In genomic region chr15:35673093-35673573, GRCh38 we compare ENCODE assay signal across 8 cellular contexts.
DNase-seq lines count a peak whose midpoint lies in the region; ATAC-seq lines count a peak whose summit lies in the region.

No MANE protein-coding gene starts in this region.

- H3K4me3 ChIP-seq in endocrine pancreas (ENCODE audit: control insufficient read depth, insufficient read depth, low read length): peak overlapping the region; percentile 58

- ATAC-seq in GM19328 (IDR thresholded peaks at IDR 0.05; ENCODE audit: unreplicated experiment): peak; percentile 59
- peak; percentile 72 for ATAC-seq in HG03354 (IDR thresholded peaks at IDR 0.05; ENCODE audit: poor library complexity, severe bottlenecking, unreplicated experiment)

- peaks cover 48% of the 10 kb centered on the region for H3K4me1 ChIP-seq in endocrine pancreas (ENCODE audit: control insufficient read depth, insufficient read depth, low read length)

- no peaks in the 10 kb centered on the region for H3K27me3 ChIP-seq in endocrine pancreas (ENCODE audit: control insufficient read depth, insufficient read depth, low read length)

- H3K9me3 ChIP-seq in endocrine pancreas (ENCODE audit: control insufficient read depth, low read length): no peaks in the 10 kb centered on the region

- no peak overlapping the region for H3K9ac ChIP-seq in endocrine pancreas (ENCODE audit: control insufficient read depth, insufficient read depth, low read length)

- no peaks in the 10 kb centered on the region for H3K36me3 ChIP-seq in endocrine pancreas (ENCODE audit: control insufficient read depth, insufficient read depth, low read length)

- DNase-seq in pulmonary artery endothelial cell (ENCODE audit: low read depth, low spot score) (peak; percentile 63), NCI-H510A treated with DMSO at 0.1 percent for 48 hours (lab: John Stamatoyannopoulos, UW) (no peak), cerebellum (ENCODE audit: low spot score) (no peak), SHP77 (lab: John Stamatoyannopoulos, UW) (no peak), globus pallidus (ENCODE audit: low spot score) (no peak)
